Comparison of ENCODE assay signal across 8 cellular contexts in genomic region chr15:30859091-30859874, GRCh38. TPM values are rescaled to one million over a fixed set of nuclear protein-coding genes. Genes with fewer than 3 reads are reported as not detected.
DNase-seq lines count a peak whose midpoint lies in the region; ATAC-seq and TF ChIP-seq lines count a peak whose summit lies in the region.

No MANE protein-coding gene starts in this region.

- no peak overlapping the region for H3K27ac Mint-ChIP-seq in naive B cell
- H3K27ac Mint-ChIP-seq in activated T-helper 17 cell treated with anti-CD3 and anti-CD28 coated beads, Interleukin-2, amount 50 U/mL, for 72 hours: no peak overlapping the region

- DNase-seq in COLO829 (ENCODE audit: low spot score): peak; percentile 6
- DNase-seq in HK-2 (ENCODE audit: unreplicated experiment): peak; percentile 1
- DNase-seq in cardiac fibroblast (ENCODE audit: low read depth in 2 of 2): peak; percentile 58 to 62
- peak; percentile 3 for DNase-seq in naive B cell
- no peak for DNase-seq in ureter (ENCODE audit: low spot score)

- peaks cover 0 to 6% (median 4%) of the 10 kb centered on the region in 7 donors for H3K9me3 Mint-ChIP-seq in naive B cell
- no peaks in the 10 kb centered on the region for H3K9me3 Mint-ChIP-seq in activated T-helper 17 cell treated with anti-CD3 and anti-CD28 coated beads, Interleukin-2, amount 50 U/mL, for 72 hours

- H3K4me1 Mint-ChIP-seq in naive B cell: peaks cover 0 to 4% (median 0%) of the 10 kb centered on the region in 3 donors
- peaks cover 5% of the 10 kb centered on the region for H3K4me1 Mint-ChIP-seq in activated T-helper 17 cell treated with anti-CD3 and anti-CD28 coated beads, Interleukin-2, amount 50 U/mL, for 72 hours

- no peak for ATAC-seq in naive B cell (ENCODE audit: low read depth in 2 of 2)
- no peak for ATAC-seq in GM21786 (IDR thresholded peaks at IDR 0.05; ENCODE audit: unreplicated experiment)
- ATAC-seq in GM19463 (IDR thresholded peaks at IDR 0.05; ENCODE audit: unreplicated experiment): no peak
- no peak for ATAC-seq in activated T-helper 17 cell treated with anti-CD3 and anti-CD28 coated beads, Interleukin-2, amount 50 U/mL, for 72 hours (replicated peaks)

- no peaks in the 10 kb centered on the region for H3K36me3 Mint-ChIP-seq in naive B cell
- H3K36me3 Mint-ChIP-seq in activated T-helper 17 cell treated with anti-CD3 and anti-CD28 coated beads, Interleukin-2, amount 50 U/mL, for 72 hours (ENCODE audit: low read depth): peaks cover 6% of the 10 kb centered on the region

- H3K27me3 Mint-ChIP-seq in naive B cell: peaks cover 0 to 4% (median 0%) of the 10 kb centered on the region in 3 donors
- H3K27me3 Mint-ChIP-seq in activated T-helper 17 cell treated with anti-CD3 and anti-CD28 coated beads, Interleukin-2, amount 50 U/mL, for 72 hours: no peaks in the 10 kb centered on the region

- TF ChIP-seq CTCF in cardiac fibroblast (IDR thresholded peaks at IDR 0.05; ENCODE audit: low read depth, low read length): peak; percentile 74

- H3K4me3 Mint-ChIP-seq in naive B cell: no peak overlapping the region
- H3K4me3 Mint-ChIP-seq in activated T-helper 17 cell treated with anti-CD3 and anti-CD28 coated beads, Interleukin-2, amount 50 U/mL, for 72 hours: no peak overlapping the region

- H3K4me3 ChIP-seq in cardiac fibroblast (replicated peaks in 1 of 2; ENCODE audit: low read depth in 2 of 2, low read length in 2 of 2): no peak overlapping the region

RNA-seq across cellular contexts. Expression of gene FAN1, which starts 44.4 kb away (rescaled TPM):
- polyA plus RNA-seq in naive B cell (ENCODE audit: low read depth in 6 of 6): 1 to 10 TPM; 3.6 to 9.3 (median 5.4) TPM
- 10 to 100 TPM; 15.9 to 17.8 TPM for total RNA-seq in activated T-helper 17 cell treated with anti-CD3 and anti-CD28 coated beads, Interleukin-2, amount 50 U/mL, for 72 hours
- 27.8 TPM for total RNA-seq in ureter
